In genomic region chr21:31133243-31133830, GRCh38 we compare ENCODE assay signal across 14 cellular contexts.
DNase-seq lines count a peak whose midpoint lies in the region; ATAC-seq, FAIRE-seq and TF ChIP-seq lines count a peak whose summit lies in the region.
"Had no signal": no experiment of that assay in that cellular context is flagged by ENCODE, and none has a peak within 500 bp of the region (broad histone marks: within the 10 kb centered on the region; RNA-seq: fewer than 3 reads in every experiment).

No MANE protein-coding gene starts in this region.

- peaks cover 39% of the 10 kb centered on the region for H3K4me1 Mint-ChIP-seq in activated naive CD8-positive, alpha-beta T cell treated with anti-CD3 and anti-CD28 coated beads, Interleukin-2, amount 10 ng/mL, durations not matched to agents 7 days and 5 days

- H3K4me3 Mint-ChIP-seq in activated naive CD8-positive, alpha-beta T cell treated with anti-CD3 and anti-CD28 coated beads, Interleukin-2, amount 10 ng/mL, durations not matched to agents 7 days and 5 days = peak overlapping the region; percentile 76
- H3K4me3 Mint-ChIP-seq: neural crest cell had no signal

- peaks cover 2% of the 10 kb centered on the region for H3K9me3 Mint-ChIP-seq in activated naive CD8-positive, alpha-beta T cell treated with anti-CD3 and anti-CD28 coated beads, Interleukin-2, amount 10 ng/mL, durations not matched to agents 7 days and 5 days
- H3K9me3 Mint-ChIP-seq: neural crest cell had no signal

- H3K4me3 ChIP-seq in BE2C (ENCODE audit: low read depth, low read length) = no peak overlapping the region
- H3K4me3 ChIP-seq: cardiac muscle cell, SJCRH30 had no signal

- H3K36me3 ChIP-seq in BE2C = peaks cover 44% of the 10 kb centered on the region
- H3K36me3 ChIP-seq: cardiac muscle cell, SJCRH30 had no signal

- TF ChIP-seq CTCF in BE2C (IDR thresholded peaks at IDR 0.05; ENCODE audit: low read depth, low read length) (no peak), RWPE1 (conservative IDR thresholded peaks at IDR 0.05; ENCODE audit: low read depth) (no peak)

- no peak for TF ChIP-seq POLR2A in GM12891 (IDR thresholded peaks at IDR 0.05; ENCODE audit: low read depth, low read length)

- POLR2A ChIA-PET in activated naive CD8-positive, alpha-beta T cell treated with anti-CD3 and anti-CD28 coated beads, Interleukin-2, amount 10 ng/mL, durations not matched to agents 7 days and 5 days (lab: Charles Lee) = interaction anchor here (0.8 to 1.6 kb wide), 6 partner anchors 9 to 54 kb away, joined by 3 to 9 read pairs (median 4); no protein-coding TSS in a partner anchor
- POLR2A ChIA-PET in RWPE1 (lab: Yijun Ruan, JAX; ENCODE audit: low non-redundant PET) = no interaction called here

- DNase-seq in BE2C = peak; percentile 63
- no peak for DNase-seq in GM12891 (ENCODE audit: insufficient read length, low spot score)
- peak; percentile 41 for DNase-seq in activated naive CD8-positive, alpha-beta T cell treated with anti-CD3 and anti-CD28 coated beads, Interleukin-2, amount 10 ng/mL, durations not matched to agents 7 days and 5 days
- no peak for DNase-seq in NCI-H1930 (lab: John Stamatoyannopoulos, UW)
- DNase-seq in RWPE1 (ENCODE audit: low spot score) = no peak
- no peak for DNase-seq in NCI-H226
- no peak for DNase-seq in superior temporal gyrus (ENCODE audit: extremely low spot score)
- DNase-seq: left cardiac atrium, SJCRH30 had no signal

- peaks cover 20% of the 10 kb centered on the region for H3K27me3 Mint-ChIP-seq in activated naive CD8-positive, alpha-beta T cell treated with anti-CD3 and anti-CD28 coated beads, Interleukin-2, amount 10 ng/mL, durations not matched to agents 7 days and 5 days

- CTCF ChIA-PET in RWPE1 (lab: Yijun Ruan, JAX) = no interaction called here

- H3K36me3 Mint-ChIP-seq in activated naive CD8-positive, alpha-beta T cell treated with anti-CD3 and anti-CD28 coated beads, Interleukin-2, amount 10 ng/mL, durations not matched to agents 7 days and 5 days = peaks cover 50% of the 10 kb centered on the region

- H3K27ac Mint-ChIP-seq in activated naive CD8-positive, alpha-beta T cell treated with anti-CD3 and anti-CD28 coated beads, Interleukin-2, amount 10 ng/mL, durations not matched to agents 7 days and 5 days = peak overlapping the region; percentile 73

- ATAC-seq in HG03432 (IDR thresholded peaks at IDR 0.05; ENCODE audit: unreplicated experiment) = peak; percentile 18
- peak; percentile 62 for ATAC-seq in activated naive CD8-positive, alpha-beta T cell treated with anti-CD3 and anti-CD28 coated beads, Interleukin-2, amount 10 ng/mL, durations not matched to agents 7 days and 5 days (ENCODE audit: low read depth)
- ATAC-seq: left cardiac atrium had no signal

- FAIRE-seq in GM12891 (lab: Jason Lieb, UNC) = peak; percentile 56
- FAIRE-seq: G401.6 had no signal

- no peaks in the 10 kb centered on the region for H3K27me3 ChIP-seq in BE2C
- H3K27me3 ChIP-seq: cardiac muscle cell, SJCRH30 had no signal

- peaks cover 20% of the 10 kb centered on the region for H3K4me1 ChIP-seq in BE2C
- H3K4me1 ChIP-seq: SJCRH30 had no signal

- no peak overlapping the region for H3K27ac ChIP-seq in RWPE1
- H3K27ac ChIP-seq: cardiac muscle cell, HL-60, SJCRH30 had no signal

- H3K9me3 ChIP-seq in BE2C = no peaks in the 10 kb centered on the region
- H3K9me3 ChIP-seq: SJCRH30 had no signal

TF ChIP-seq in GM12891, 5 proteins besides CTCF, POLR2A, EP300 and RAD21:
- TF ChIP-seq PAX5 (IDR thresholded peaks at IDR 0.05; ENCODE audit: insufficient read depth, low read length, severe bottlenecking) (no peak), TAF1 (IDR thresholded peaks at IDR 0.05; ENCODE audit: low read depth, low read length) (no peak), POLR2AphosphoS5 (IDR thresholded peaks at IDR 0.05; ENCODE audit: low read depth, low read length) (no peak), SPI1 (IDR thresholded peaks at IDR 0.05; ENCODE audit: low read depth, low read length) (no peak), POU2F2 (IDR thresholded peaks at IDR 0.05; ENCODE audit: low read depth, low read length) (no peak)

Comparison
In these comparisons a context has a peak if more than half of its experiments do, and no peak if none do; other contexts are left out.
1. DNase-seq: peak in BE2C (single experiment) and activated naive CD8-positive, alpha-beta T cell treated with anti-CD3 and anti-CD28 coated beads, Interleukin-2, amount 10 ng/mL, durations not matched to agents 7 days and 5 days (single experiment); none in GM12891 (single experiment), NCI-H1930 (0 of 2), RWPE1 (single experiment), NCI-H226 (single experiment) and superior temporal gyrus (single experiment).